13 cellular contexts compared by ENCODE assay signal in genomic region chr14:54908230-54908629, GRCh38. TPM values are rescaled to one million over a fixed set of nuclear protein-coding genes. Genes with fewer than 3 reads are reported as not detected.
DNase-seq lines count a peak whose midpoint lies in the region; ATAC-seq lines count a peak whose summit lies in the region.
"Had no signal": no experiment of that assay in that cellular context is flagged by ENCODE, and none has a peak within 500 bp of the region (broad histone marks: within the 10 kb centered on the region; RNA-seq: fewer than 3 reads in every experiment).

No MANE protein-coding gene starts in this region.

- peak; percentile 70 for ATAC-seq in activated CD8-positive, alpha-beta T cell treated with anti-CD3 and anti-CD28 coated beads, Interleukin-2, amount 10 ng/mL, durations not matched to agents 7 days and 5 days
- ATAC-seq in natural killer cell treated with Interleukin-12 subunit alpha and Interleukin-12 subunit beta and Interleukin-15 and Interleukin-18, amount 100 ng/mL, for 72 hours = peak; percentile 86 to 91

- POLR2A ChIA-PET in activated CD8-positive, alpha-beta T cell treated with anti-CD3 and anti-CD28 coated beads, Interleukin-2, amount 10 ng/mL, durations not matched to agents 7 days and 5 days (lab: Charles Lee) = no interaction called here

- intact Hi-C loops in posterior cingulate gyrus (cut with DNase I) = loop anchor here (10.0 kb wide), 1 partner anchor 343 kb away; the partner anchor contains the start of gene SAMD4A

- H3K9me3 Mint-ChIP-seq in activated T-cell treated with anti-CD3 and anti-CD28 coated beads, Interleukin-2, amount 50 U/mL, for 24 hours = no peaks in the 10 kb centered on the region
- peaks cover 3% of the 10 kb centered on the region for H3K9me3 Mint-ChIP-seq in activated CD8-positive, alpha-beta T cell treated with anti-CD3 and anti-CD28 coated beads, Interleukin-2, amount 10 ng/mL, durations not matched to agents 7 days and 5 days (ENCODE audit: insufficient read depth)
- no peaks in the 10 kb centered on the region for H3K9me3 Mint-ChIP-seq in natural killer cell treated with Interleukin-12 subunit alpha and Interleukin-12 subunit beta and Interleukin-15 and Interleukin-18, amount 100 ng/mL, for 72 hours

- H3K36me3 Mint-ChIP-seq in activated T-cell treated with anti-CD3 and anti-CD28 coated beads, Interleukin-2, amount 50 U/mL, for 24 hours (ENCODE audit: low read depth) = no peaks in the 10 kb centered on the region
- peaks cover 4% of the 10 kb centered on the region for H3K36me3 Mint-ChIP-seq in activated CD8-positive, alpha-beta T cell treated with anti-CD3 and anti-CD28 coated beads, Interleukin-2, amount 10 ng/mL, durations not matched to agents 7 days and 5 days (ENCODE audit: low read depth)
- no peaks in the 10 kb centered on the region for H3K36me3 Mint-ChIP-seq in natural killer cell treated with Interleukin-12 subunit alpha and Interleukin-12 subunit beta and Interleukin-15 and Interleukin-18, amount 100 ng/mL, for 72 hours

- no peaks in the 10 kb centered on the region for H3K27me3 Mint-ChIP-seq in activated T-cell treated with anti-CD3 and anti-CD28 coated beads, Interleukin-2, amount 50 U/mL, for 24 hours
- no peaks in the 10 kb centered on the region for H3K27me3 Mint-ChIP-seq in activated CD8-positive, alpha-beta T cell treated with anti-CD3 and anti-CD28 coated beads, Interleukin-2, amount 10 ng/mL, durations not matched to agents 7 days and 5 days (ENCODE audit: low read depth)
- H3K27me3 Mint-ChIP-seq in natural killer cell treated with Interleukin-12 subunit alpha and Interleukin-12 subunit beta and Interleukin-15 and Interleukin-18, amount 100 ng/mL, for 72 hours = no peaks in the 10 kb centered on the region

- no peak for DNase-seq in activated T-cell treated with anti-CD3 and anti-CD28 coated beads, Interleukin-2, amount 50 U/mL, for 24 hours
- no peak for DNase-seq in activated T-cell treated with anti-CD3 and anti-CD28 coated beads for 4 hours
- DNase-seq in M059J (ENCODE audit: low read depth) = peak; percentile 4
- peak; percentile 43 for DNase-seq in activated CD8-positive, alpha-beta T cell treated with anti-CD3 and anti-CD28 coated beads, Interleukin-2, amount 10 ng/mL, durations not matched to agents 7 days and 5 days
- DNase-seq in natural killer cell treated with Interleukin-12 subunit alpha and Interleukin-12 subunit beta and Interleukin-15 and Interleukin-18, amount 100 ng/mL, for 72 hours (ENCODE audit: low spot score) = peak; percentile 63
- no peak for DNase-seq in NCI-H524 treated with DMSO at 0.1 percent for 48 hours (lab: John Stamatoyannopoulos, UW)
- no peak for DNase-seq in NAMALWA (ENCODE audit: low spot score)
- no peak for DNase-seq in posterior cingulate gyrus
- DNase-seq: activated effector memory CD4-positive, alpha-beta T cell treated with anti-CD3 and anti-CD28 coated beads, Interleukin-2, amount 50 U/mL, for 16 hours; Calu3; NCI-H1092 treated with DMSO at 0.1 percent for 48 hours; SK-N-SH; thyroid gland had no signal

- peak overlapping the region; percentile 21 for H3K4me3 Mint-ChIP-seq in activated T-cell treated with anti-CD3 and anti-CD28 coated beads, Interleukin-2, amount 50 U/mL, for 24 hours
- peak overlapping the region; percentile 44 for H3K4me3 Mint-ChIP-seq in activated CD8-positive, alpha-beta T cell treated with anti-CD3 and anti-CD28 coated beads, Interleukin-2, amount 10 ng/mL, durations not matched to agents 7 days and 5 days
- peak overlapping the region; percentile 71 for H3K4me3 Mint-ChIP-seq in natural killer cell treated with Interleukin-12 subunit alpha and Interleukin-12 subunit beta and Interleukin-15 and Interleukin-18, amount 100 ng/mL, for 72 hours

- CTCF ChIA-PET in activated CD8-positive, alpha-beta T cell treated with anti-CD3 and anti-CD28 coated beads, Interleukin-2, amount 10 ng/mL, durations not matched to agents 7 days and 5 days (lab: Charles Lee) = no interaction called here

- H3K27ac Mint-ChIP-seq in activated T-cell treated with anti-CD3 and anti-CD28 coated beads, Interleukin-2, amount 50 U/mL, for 24 hours = peak overlapping the region; percentile 79
- peak overlapping the region; percentile 80 for H3K27ac Mint-ChIP-seq in activated CD8-positive, alpha-beta T cell treated with anti-CD3 and anti-CD28 coated beads, Interleukin-2, amount 10 ng/mL, durations not matched to agents 7 days and 5 days
- peak overlapping the region; percentile 91 to 96 for H3K27ac Mint-ChIP-seq in natural killer cell treated with Interleukin-12 subunit alpha and Interleukin-12 subunit beta and Interleukin-15 and Interleukin-18, amount 100 ng/mL, for 72 hours

- H3K4me1 Mint-ChIP-seq in activated T-cell treated with anti-CD3 and anti-CD28 coated beads, Interleukin-2, amount 50 U/mL, for 24 hours (ENCODE audit: low read depth) = peaks cover 18% of the 10 kb centered on the region
- H3K4me1 Mint-ChIP-seq in activated CD8-positive, alpha-beta T cell treated with anti-CD3 and anti-CD28 coated beads, Interleukin-2, amount 10 ng/mL, durations not matched to agents 7 days and 5 days (ENCODE audit: low read depth) = peaks cover 33% of the 10 kb centered on the region
- peaks cover 37 to 42% of the 10 kb centered on the region in 2 donors for H3K4me1 Mint-ChIP-seq in natural killer cell treated with Interleukin-12 subunit alpha and Interleukin-12 subunit beta and Interleukin-15 and Interleukin-18, amount 100 ng/mL, for 72 hours (ENCODE audit: low read depth in 2 of 2)

RNA-seq across cellular contexts. Expression of gene GCH1, which starts 5.6 kb away (rescaled TPM):
- 2.9 and 5.4 TPM in 2 replicates for total RNA-seq in M059J (2014; rRNA removed; shearing (Covaris generic))
- 10 to 100 TPM; 51.4 to 52.3 TPM for total RNA-seq in activated CD8-positive, alpha-beta T cell treated with anti-CD3 and anti-CD28 coated beads, Interleukin-2, amount 10 ng/mL, durations not matched to agents 7 days and 5 days
- total RNA-seq in natural killer cell treated with Interleukin-12 subunit alpha and Interleukin-12 subunit beta and Interleukin-15 and Interleukin-18, amount 100 ng/mL, for 72 hours = 100 to 1,000 TPM; 131 to 382 TPM

Comparison
In these comparisons a context has a peak if more than half of its experiments do, and no peak if none do; other contexts are left out.
1. DNase-seq: peak in M059J (single experiment), activated CD8-positive, alpha-beta T cell treated with anti-CD3 and anti-CD28 coated beads, Interleukin-2, amount 10 ng/mL, durations not matched to agents 7 days and 5 days (single experiment) and natural killer cell treated with Interleukin-12 subunit alpha and Interleukin-12 subunit beta and Interleukin-15 and Interleukin-18, amount 100 ng/mL, for 72 hours (single experiment); none in activated T-cell treated with anti-CD3 and anti-CD28 coated beads, Interleukin-2, amount 50 U/mL, for 24 hours (single experiment), activated T-cell treated with anti-CD3 and anti-CD28 coated beads for 4 hours (single experiment), NCI-H524 treated with DMSO at 0.1 percent for 48 hours (single experiment), NAMALWA (single experiment) and posterior cingulate gyrus (0 of 10).
2. H3K4me3 Mint-ChIP-seq: peak in every context shown above with its lines; median percentile 71 in natural killer cell treated with Interleukin-12 subunit alpha and Interleukin-12 subunit beta and Interleukin-15 and Interleukin-18, amount 100 ng/mL, for 72 hours; 44 in activated CD8-positive, alpha-beta T cell treated with anti-CD3 and anti-CD28 coated beads, Interleukin-2, amount 10 ng/mL, durations not matched to agents 7 days and 5 days; 21 in activated T-cell treated with anti-CD3 and anti-CD28 coated beads, Interleukin-2, amount 50 U/mL, for 24 hours.
3. Peak in every context shown above with its lines, with median percentiles within 50 percentile points of each other: H3K27ac Mint-ChIP-seq.